ENCODE assay signal across 23 cellular contexts in genomic region chr6:150647051-150647450, GRCh38.
"Had no signal": no experiment of that assay in that cellular context is flagged by ENCODE, and none has a peak within 500 bp of the region (broad histone marks: within the 10 kb centered on the region; RNA-seq: fewer than 3 reads in every experiment).

No MANE protein-coding gene starts in this region.

- H3K4me2 ChIP-seq: KMS-11, SK-N-SH had no signal

- H3K9ac ChIP-seq: KMS-11, SK-N-SH had no signal

- H3K4me1 ChIP-seq: SJCRH30 had no signal

- H3K27me3 ChIP-seq: brain microvascular endothelial cell, cardiac muscle cell, SJCRH30 had no signal

- H3K36me3 ChIP-seq: brain microvascular endothelial cell, cardiac muscle cell, SJCRH30 had no signal

- H3K9me3 ChIP-seq: SJCRH30, SK-N-SH had no signal

- DNase-seq: activated CD4-positive, alpha-beta memory T cell treated with anti-CD3 and anti-CD28 coated beads for 36 hours; activated CD4-positive, alpha-beta T cell treated with anti-CD3 and anti-CD28 coated beads for 48 hours; activated CD4-positive, CD25-positive, alpha-beta regulatory T cell treated with anti-CD3 and anti-CD28 coated beads, Interleukin-2, amount 50 U/mL, for 72 hours; activated CD8-positive, alpha-beta memory T cell treated with anti-CD3 and anti-CD28 coated beads for 24 hours; activated gamma-delta T cell treated with Interleukin-2 at 50 U/mL for 16 hours; activated naive CD4-positive, alpha-beta T cell treated with anti-CD3 and anti-CD28 coated beads, Interleukin-2, amount 10 ng/mL, durations not matched to agents 7 days and 5 days; activated naive CD8-positive, alpha-beta T cell treated with anti-CD3 and anti-CD28 coated beads for 36 hours; activated T-cell treated with anti-CD3 and anti-CD28 coated beads, Interleukin-2, amount 50 U/mL, for 48 hours; brain microvascular endothelial cell; MM.1S; NCI-H1105; NCI-H1436; NCI-H187; NCI-H2081 treated with DMSO at 0.1 percent for 48 hours; NCI-H226; NCI-H526 treated with DMSO at 0.1 percent for 48 hours; OCI-M1; RPMI8226; SJCRH30; SK-N-SH; SW 1271 had no signal

- H3K27ac ChIP-seq: brain microvascular endothelial cell, cardiac muscle cell, KMS-11, SJCRH30 had no signal

- H3K9me2 ChIP-seq: SK-N-SH had no signal

- H3K4me3 ChIP-seq: cardiac muscle cell, SJCRH30 had no signal
